In the genomic region with DNA sequence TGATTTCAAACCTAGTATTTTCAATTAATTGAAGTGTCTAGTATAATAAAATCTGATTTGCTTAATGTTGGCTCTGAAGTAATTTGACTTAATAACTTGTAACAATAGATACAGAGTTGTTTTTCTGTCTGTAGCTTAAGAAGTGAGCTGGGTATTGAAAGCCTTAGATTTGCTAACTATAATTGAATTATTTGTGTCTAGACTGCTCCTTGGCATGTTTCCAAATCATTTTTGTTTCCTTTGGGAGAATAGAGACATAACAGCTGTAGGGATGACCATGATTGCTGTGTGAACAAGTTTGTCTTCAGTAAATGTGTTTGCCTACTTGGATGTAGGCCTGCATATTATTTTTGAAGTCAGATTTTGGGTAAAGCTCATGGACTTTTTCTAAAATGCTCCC, we compare ENCODE assay signal across 17 cellular contexts.
A peak's percentile ranks its signal among the peaks of the same experiment; 100 is the strongest.
DNase-seq lines count a peak whose midpoint lies in the region; TF ChIP-seq lines count a peak whose summit lies in the region.
"Had no signal": no experiment of that assay in that cellular context is flagged by ENCODE, and none has a peak within 500 bp of the region (broad histone marks: within the 10 kb centered on the region; RNA-seq: fewer than 3 reads in every experiment).

No MANE protein-coding gene starts in this region.

- no peaks in the 10 kb centered on the region for H3K36me3 ChIP-seq in CD8-positive, alpha-beta memory T cell (ENCODE audit: insufficient read depth, low read length)
- no peaks in the 10 kb centered on the region for H3K36me3 ChIP-seq in right atrium auricular region
- H3K36me3 ChIP-seq in thyroid gland = no peaks in the 10 kb centered on the region
- H3K36me3 ChIP-seq: gastroesophageal sphincter had no signal

- no peak overlapping the region for H3K4me3 ChIP-seq in CD8-positive, alpha-beta memory T cell (ENCODE audit: low read length)
- H3K4me3 ChIP-seq in right atrium auricular region (no peak overlapping the region), thyroid gland (replicated peaks in 1 of 3) (no peak overlapping the region)
- H3K4me3 ChIP-seq: gastroesophageal sphincter, lung had no signal

- peak overlapping the region; percentile 3 for H3K27ac Mint-ChIP-seq in progenitor cell of endocrine pancreas
- H3K27ac Mint-ChIP-seq in CD8-positive, alpha-beta memory T cell = peak overlapping the region in 1 of 8 donors; percentile 2

- H3K27ac ChIP-seq in CD8-positive, alpha-beta memory T cell (ENCODE audit: low read depth, low read length) = no peak overlapping the region
- H3K27ac ChIP-seq in right atrium auricular region (no peak overlapping the region), thyroid gland (peak overlapping the region in 1 of 3 donors; percentile 9)
- H3K27ac ChIP-seq: gastroesophageal sphincter had no signal

- H3K36me3 Mint-ChIP-seq in progenitor cell of endocrine pancreas (ENCODE audit: insufficient read depth) = peaks cover 8% of the 10 kb centered on the region
- peaks cover 5 to 44% (median 20%) of the 10 kb centered on the region in 3 donors for H3K36me3 Mint-ChIP-seq in CD8-positive, alpha-beta memory T cell

- H3K9me3 ChIP-seq in CD8-positive, alpha-beta memory T cell (ENCODE audit: low read length) = no peaks in the 10 kb centered on the region
- H3K9me3 ChIP-seq in right atrium auricular region (no peaks in the 10 kb centered on the region), thyroid gland (no peaks in the 10 kb centered on the region)
- H3K9me3 ChIP-seq: gastroesophageal sphincter had no signal

- H3K9me3 Mint-ChIP-seq in progenitor cell of endocrine pancreas (ENCODE audit: low read depth) = no peaks in the 10 kb centered on the region
- H3K9me3 Mint-ChIP-seq in CD8-positive, alpha-beta memory T cell = no peaks in the 10 kb centered on the region
- H3K9me3 Mint-ChIP-seq: CD4-positive, CD25-positive, alpha-beta regulatory T cell; effector memory CD8-positive, alpha-beta T cell; IgD-negative memory B cell had no signal

- TF ChIP-seq CTCF in progenitor cell of endocrine pancreas (IDR thresholded peaks at IDR 0.05; ENCODE audit: unreplicated experiment) (no peak), right atrium auricular region (IDR thresholded peaks at IDR 0.05) (no peak), thyroid gland (IDR thresholded peaks at IDR 0.05) (no peak)

- POLR2A ChIA-PET in CD8-positive, alpha-beta memory T cell (lab: Charles Lee) = no interaction called here

- DNase-seq in NCI-H1436 (lab: John Stamatoyannopoulos, UW) = peak; percentile 31
- DNase-seq in NCI-H1436 treated with DMSO at 0.1 percent for 48 hours (lab: John Stamatoyannopoulos, UW) = no peak
- DNase-seq in NCI-H82 (lab: John Stamatoyannopoulos, UW) = peak; percentile 88
- peak; percentile 68 for DNase-seq in dermis blood vessel endothelial cell
- no peak for DNase-seq in progenitor cell of endocrine pancreas (ENCODE audit: low spot score, unreplicated experiment)
- no peak for DNase-seq in CD8-positive, alpha-beta memory T cell
- no peak for DNase-seq in right atrium auricular region (ENCODE audit: low spot score)
- no peak for DNase-seq in thyroid gland
- DNase-seq: activated gamma-delta T cell; CD4-positive, CD25-positive, alpha-beta regulatory T cell; effector memory CD8-positive, alpha-beta T cell; NCI-H187; stimulated activated CD8-positive, alpha-beta memory T cell treated with anti-CD3 and anti-CD28 coated beads, Interleukin-4, amount 100 ng/mL, for 48 hours had no signal

- H3K27me3 ChIP-seq in CD8-positive, alpha-beta memory T cell (ENCODE audit: insufficient read depth, low read length, poor library complexity, severe bottlenecking) = no peaks in the 10 kb centered on the region
- H3K27me3 ChIP-seq in right atrium auricular region (no peaks in the 10 kb centered on the region), thyroid gland (no peaks in the 10 kb centered on the region)
- H3K27me3 ChIP-seq: gastroesophageal sphincter had no signal

- no peak for TF ChIP-seq POLR2A in thyroid gland (IDR thresholded peaks at IDR 0.05)

- peaks cover 6% of the 10 kb centered on the region for H3K4me1 Mint-ChIP-seq in progenitor cell of endocrine pancreas (ENCODE audit: low read depth)
- peaks cover 40 to 73% (median 63%) of the 10 kb centered on the region in 3 donors for H3K4me1 Mint-ChIP-seq in CD8-positive, alpha-beta memory T cell

- no peaks in the 10 kb centered on the region for H3K4me1 ChIP-seq in CD8-positive, alpha-beta memory T cell (ENCODE audit: insufficient read depth, low read length)
- H3K4me1 ChIP-seq in right atrium auricular region (peaks cover 0 to 7% of the 10 kb centered on the region in 2 donors), thyroid gland (peaks cover 41 to 43% of the 10 kb centered on the region in 2 donors)

- intact Hi-C loops in thyroid gland (cut with DNase I) = no loop called here

- H3K4me3 Mint-ChIP-seq in progenitor cell of endocrine pancreas (ENCODE audit: low read depth) = no peak overlapping the region
- no peak overlapping the region for H3K4me3 Mint-ChIP-seq in CD8-positive, alpha-beta memory T cell
- H3K4me3 Mint-ChIP-seq: CD4-positive, CD25-positive, alpha-beta regulatory T cell; effector memory CD8-positive, alpha-beta T cell; IgD-negative memory B cell had no signal

- no peaks in the 10 kb centered on the region for H3K27me3 Mint-ChIP-seq in progenitor cell of endocrine pancreas
- no peaks in the 10 kb centered on the region for H3K27me3 Mint-ChIP-seq in CD8-positive, alpha-beta memory T cell
- H3K27me3 Mint-ChIP-seq: brain; CD4-positive, CD25-positive, alpha-beta regulatory T cell; effector memory CD8-positive, alpha-beta T cell; IgD-negative memory B cell had no signal

- CTCF ChIA-PET in CD8-positive, alpha-beta memory T cell (lab: Charles Lee) = no interaction called here

Comparison
In these comparisons a context has a peak if more than half of its experiments do, and no peak if none do; other contexts are left out.
1. DNase-seq: peak in NCI-H1436 (single experiment), NCI-H82 (single experiment) and dermis blood vessel endothelial cell (single experiment); none in NCI-H1436 treated with DMSO at 0.1 percent for 48 hours (single experiment), progenitor cell of endocrine pancreas (single experiment), CD8-positive, alpha-beta memory T cell (0 of 5), right atrium auricular region (single experiment) and thyroid gland (0 of 2).